In genomic region chr1:242691603-242691945, GRCh38 we compare ENCODE assay signal across 12 cellular contexts.
"Had no signal": no experiment of that assay in that cellular context is flagged by ENCODE, and none has a peak within 500 bp of the region (broad histone marks: within the 10 kb centered on the region; RNA-seq: fewer than 3 reads in every experiment).

No MANE protein-coding gene starts in this region.

- H3K4me3 Mint-ChIP-seq: activated B cell treated with CpG ODN at 0.5 μM for 24 hours; activated CD4-positive, alpha-beta T cell treated with anti-CD3 and anti-CD28 coated beads, Interleukin-2, amount 10 ng/mL, durations not matched to agents 24 days and 14 days; activated naive CD4-positive, alpha-beta T cell treated with anti-CD3 and anti-CD28 coated beads, Interleukin-2, amount 10 ng/mL, durations not matched to agents 7 days and 5 days had no signal

- H3K36me3 Mint-ChIP-seq: activated naive CD4-positive, alpha-beta T cell treated with anti-CD3 and anti-CD28 coated beads, Interleukin-2, amount 10 ng/mL, durations not matched to agents 7 days and 5 days had no signal

- H3K9me3 Mint-ChIP-seq: activated B cell treated with CpG ODN at 0.5 μM for 24 hours; activated CD4-positive, alpha-beta T cell treated with anti-CD3 and anti-CD28 coated beads, Interleukin-2, amount 10 ng/mL, durations not matched to agents 24 days and 14 days had no signal

- H3K27ac ChIP-seq: cardiac muscle cell, gastrocnemius medialis, tibial artery had no signal

- H3K36me3 ChIP-seq: cardiac muscle cell, gastrocnemius medialis, tibial artery had no signal

- H3K27me3 Mint-ChIP-seq: activated B cell treated with CpG ODN at 0.5 μM for 24 hours; activated CD4-positive, alpha-beta T cell treated with anti-CD3 and anti-CD28 coated beads, Interleukin-2, amount 10 ng/mL, durations not matched to agents 24 days and 14 days; activated naive CD4-positive, alpha-beta T cell treated with anti-CD3 and anti-CD28 coated beads, Interleukin-2, amount 10 ng/mL, durations not matched to agents 7 days and 5 days had no signal

- DNase-seq: activated B cell treated with CpG ODN at 0.5 μM for 24 hours; activated CD4-positive, alpha-beta T cell treated with anti-CD3 and anti-CD28 coated beads, Interleukin-2, amount 10 ng/mL, durations not matched to agents 24 days and 14 days; activated naive CD4-positive, alpha-beta T cell treated with anti-CD3 and anti-CD28 coated beads, Interleukin-2, amount 10 ng/mL, durations not matched to agents 7 days and 5 days; cortex of kidney; effector memory CD4-positive, alpha-beta T cell; gastrocnemius medialis; kidney; mesenchymal stem cell; posterior cingulate gyrus; stimulated activated CD4-positive, alpha-beta T cell treated with anti-CD3 and anti-CD28 coated beads, Interleukin-4, amount 100 ng/mL, for 4 hours; tibial artery had no signal

- H3K27ac Mint-ChIP-seq: activated B cell treated with CpG ODN at 0.5 μM for 24 hours; activated CD4-positive, alpha-beta T cell treated with anti-CD3 and anti-CD28 coated beads, Interleukin-2, amount 10 ng/mL, durations not matched to agents 24 days and 14 days; activated naive CD4-positive, alpha-beta T cell treated with anti-CD3 and anti-CD28 coated beads, Interleukin-2, amount 10 ng/mL, durations not matched to agents 7 days and 5 days had no signal

- ATAC-seq: gastrocnemius medialis had no signal

- H3K4me1 Mint-ChIP-seq: activated CD4-positive, alpha-beta T cell treated with anti-CD3 and anti-CD28 coated beads, Interleukin-2, amount 10 ng/mL, durations not matched to agents 24 days and 14 days; activated naive CD4-positive, alpha-beta T cell treated with anti-CD3 and anti-CD28 coated beads, Interleukin-2, amount 10 ng/mL, durations not matched to agents 7 days and 5 days had no signal

- H3K4me1 ChIP-seq: gastrocnemius medialis, tibial artery had no signal

- H3K9me3 ChIP-seq: gastrocnemius medialis, tibial artery had no signal

- H3K4me3 ChIP-seq: cardiac muscle cell, gastrocnemius medialis, tibial artery had no signal
